ENCODE assay signal across 20 cellular contexts in the genomic region with DNA sequence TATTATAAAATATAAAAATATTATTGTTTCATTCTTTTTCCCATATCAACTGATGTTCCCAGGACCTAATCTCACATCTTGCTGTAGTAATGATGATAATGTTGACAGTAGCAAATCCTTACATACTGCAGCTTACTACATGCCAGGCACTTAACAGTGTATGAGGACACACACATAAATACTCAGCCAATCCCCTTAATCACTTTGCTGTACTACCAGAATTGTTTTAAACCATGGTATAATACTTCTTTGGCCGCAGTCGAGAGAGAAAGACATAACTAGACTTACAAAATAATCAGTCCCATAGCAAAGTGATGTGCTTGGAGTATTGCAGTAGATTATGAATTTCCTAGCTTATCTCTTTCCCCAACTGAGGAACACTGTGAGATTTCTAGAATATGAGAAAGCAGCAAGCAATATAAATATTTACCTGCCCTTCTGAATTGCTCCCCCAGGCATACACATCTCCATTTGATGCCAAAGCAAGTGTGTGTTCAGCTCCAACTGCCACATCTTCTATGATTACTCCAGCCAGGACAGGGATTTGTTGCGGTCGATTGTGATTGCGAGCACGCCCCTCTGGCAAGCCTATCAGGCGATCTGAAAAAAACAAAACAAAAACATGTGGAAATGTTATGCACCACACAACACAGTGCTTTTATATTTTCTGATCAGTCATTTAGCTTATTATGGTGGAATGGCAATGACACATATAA. TPM values are rescaled to one million over a fixed set of nuclear protein-coding genes. Genes with fewer than 3 reads are reported as not detected.
DNase-seq lines count a peak whose midpoint lies in the region; ATAC-seq, FAIRE-seq and TF ChIP-seq lines count a peak whose summit lies in the region.
"Had no signal": no experiment of that assay in that cellular context is flagged by ENCODE, and none has a peak within 500 bp of the region (broad histone marks: within the 10 kb centered on the region; RNA-seq: fewer than 3 reads in every experiment).

No MANE protein-coding gene starts in this region.

- CTCF ChIA-PET in activated CD8-positive, alpha-beta T cell treated with anti-CD3 and anti-CD28 coated beads for 36 hours (lab: Charles Lee): interaction anchor here (0.9 to 3.6 kb wide), 5 partner anchors 16 to 163 kb away, joined by 3 to 18 read pairs (median 3); no protein-coding TSS in a partner anchor
- CTCF ChIA-PET in endothelial cell of umbilical vein (lab: Charles Lee): interaction anchor here (2.8 kb wide), 1 partner anchor 20 kb away, joined by 12 read pairs; no protein-coding TSS in a partner anchor

- ATAC-seq in activated CD8-positive, alpha-beta T cell treated with anti-CD3 and anti-CD28 coated beads for 36 hours: no peak
- no peak for ATAC-seq in stimulated activated effector memory CD8-positive, alpha-beta T cell treated with anti-CD3 and anti-CD28 coated beads, Interleukin-12 subunit alpha, Interleukin-12 subunit beta, amount 100 ng/mL, for 72 hours
- no peak for ATAC-seq in GM21423 (IDR thresholded peaks at IDR 0.05; ENCODE audit: unreplicated experiment)

- no peak for TF ChIP-seq POLR2A in endothelial cell of umbilical vein (IDR thresholded peaks at IDR 0.05; ENCODE audit: low read depth, low read length)

- no peak for TF ChIP-seq CTCF in activated CD8-positive, alpha-beta T cell treated with anti-CD3 and anti-CD28 coated beads for 36 hours (IDR thresholded peaks at IDR 0.05)
- no peak for TF ChIP-seq CTCF in endothelial cell of umbilical vein (IDR thresholded peaks at IDR 0.05; ENCODE audit: extremely low read depth in 1 of 2, insufficient read depth in 1 of 2, low read depth in 1 of 2, low read length in 2 of 2)

- no peaks in the 10 kb centered on the region for H3K27me3 ChIP-seq in endothelial cell of umbilical vein (ENCODE audit: control insufficient read depth in 2 of 2, insufficient read depth in 2 of 2, low read length in 2 of 2)

- H3K9me1 ChIP-seq in endothelial cell of umbilical vein (replicated peaks; ENCODE audit: control insufficient read depth, extremely low read depth, insufficient read depth, low read length): no peaks in the 10 kb centered on the region

- no peaks in the 10 kb centered on the region for H3K79me2 ChIP-seq in endothelial cell of umbilical vein (ENCODE audit: control insufficient read depth, insufficient read depth, low read length)

- peak overlapping the region; percentile 57 for H3K27ac Mint-ChIP-seq in activated CD8-positive, alpha-beta T cell treated with anti-CD3 and anti-CD28 coated beads for 36 hours
- H3K27ac Mint-ChIP-seq in stimulated activated effector memory CD8-positive, alpha-beta T cell treated with anti-CD3 and anti-CD28 coated beads, Interleukin-12 subunit alpha, Interleukin-12 subunit beta, amount 100 ng/mL, for 72 hours: peak overlapping the region; percentile 74
- H3K27ac Mint-ChIP-seq: IgD-negative memory B cell had no signal

- peak; percentile 28 for FAIRE-seq in endothelial cell of umbilical vein (lab: Jason Lieb, UNC)

- POLR2A ChIA-PET in activated CD8-positive, alpha-beta T cell treated with anti-CD3 and anti-CD28 coated beads for 36 hours (lab: Charles Lee): interaction anchor here (0.7 to 0.9 kb wide), 2 partner anchors 9 to 13 kb away, joined by 3 read pairs; no protein-coding TSS in a partner anchor
- POLR2A ChIA-PET in endothelial cell of umbilical vein (lab: Charles Lee): no interaction called here

- dilution Hi-C loops in endothelial cell of umbilical vein (cut with MboI; ENCODE audit: extremely low pct_ligation_motif_present, low sequenced_read_pairs): no loop called here

- H3K4me3 Mint-ChIP-seq in activated CD8-positive, alpha-beta T cell treated with anti-CD3 and anti-CD28 coated beads for 36 hours: no peak overlapping the region
- no peak overlapping the region for H3K4me3 Mint-ChIP-seq in stimulated activated effector memory CD8-positive, alpha-beta T cell treated with anti-CD3 and anti-CD28 coated beads, Interleukin-12 subunit alpha, Interleukin-12 subunit beta, amount 100 ng/mL, for 72 hours
- H3K4me3 Mint-ChIP-seq: B cell; CD4-positive, alpha-beta memory T cell; H9 had no signal

- no TSS peak for BruUV-seq in endothelial cell of umbilical vein (replicated peaks; lab: Mats Ljungman, UMichigan)

- H3K4me2 ChIP-seq in endothelial cell of umbilical vein (ENCODE audit: insufficient read depth, low read length): no peak overlapping the region

- peaks cover 26 to 34% of the 10 kb centered on the region in 2 experiments for H3K36me3 ChIP-seq in endothelial cell of umbilical vein (ENCODE audit: control insufficient read depth in 2 of 2, extremely low read depth in 1 of 2, insufficient read depth in 2 of 2, low read length in 2 of 2)

- peaks cover 38% of the 10 kb centered on the region for H3K36me3 Mint-ChIP-seq in activated CD8-positive, alpha-beta T cell treated with anti-CD3 and anti-CD28 coated beads for 36 hours (ENCODE audit: low read depth)
- peaks cover 99% of the 10 kb centered on the region for H3K36me3 Mint-ChIP-seq in stimulated activated effector memory CD8-positive, alpha-beta T cell treated with anti-CD3 and anti-CD28 coated beads, Interleukin-12 subunit alpha, Interleukin-12 subunit beta, amount 100 ng/mL, for 72 hours

- no peak overlapping the region for H2AFZ ChIP-seq in endothelial cell of umbilical vein (ENCODE audit: low read depth, low read length)

- no peaks in the 10 kb centered on the region for H3K9me3 Mint-ChIP-seq in activated CD8-positive, alpha-beta T cell treated with anti-CD3 and anti-CD28 coated beads for 36 hours
- H3K9me3 Mint-ChIP-seq in stimulated activated effector memory CD8-positive, alpha-beta T cell treated with anti-CD3 and anti-CD28 coated beads, Interleukin-12 subunit alpha, Interleukin-12 subunit beta, amount 100 ng/mL, for 72 hours: no peaks in the 10 kb centered on the region
- H3K9me3 Mint-ChIP-seq: H9, IgD-negative memory B cell had no signal

- DNase-seq in Ammon's horn (ENCODE audit: low spot score): peak; percentile 50
- DNase-seq in activated CD8-positive, alpha-beta T cell treated with anti-CD3 and anti-CD28 coated beads for 36 hours: no peak
- DNase-seq in endothelial cell of umbilical vein (ENCODE audit: low read depth, low spot score): no peak
- DNase-seq in stimulated activated effector memory CD8-positive, alpha-beta T cell treated with anti-CD3 and anti-CD28 coated beads, Interleukin-12 subunit alpha, Interleukin-12 subunit beta, amount 100 ng/mL, for 72 hours (ENCODE audit: low spot score in 2 of 2): no peak
- DNase-seq in hepatic stellate cell (ENCODE audit: low spot score): no peak
- DNase-seq in SIG-M5 (lab: John Stamatoyannopoulos, UW): no peak
- DNase-seq: Calu3; CD4-positive, alpha-beta memory T cell; H9; Kasumi-1; MM.1S; NCI-H1092 treated with DMSO at 0.1 percent for 48 hours; NCI-H1694 treated with DMSO at 0.1 percent for 48 hours; NCI-H2107; NCI-H226; NCI-H526; SHP77 treated with DMSO at 0.1 percent for 48 hours had no signal

- intact Hi-C loops in activated CD8-positive, alpha-beta T cell treated with anti-CD3 and anti-CD28 coated beads for 36 hours (cut with micrococcal nuclease): no loop called here
- intact Hi-C loops in endothelial cell of umbilical vein (cut with micrococcal nuclease): no loop called here

- H3K9me3 ChIP-seq in endothelial cell of umbilical vein (replicated peaks; ENCODE audit: control insufficient read depth, insufficient read depth, low read length): no peaks in the 10 kb centered on the region

- H3K9ac ChIP-seq in endothelial cell of umbilical vein (replicated peaks; ENCODE audit: extremely low read depth, insufficient read depth, low read length): no peak overlapping the region

- no peaks in the 10 kb centered on the region for H3K27me3 Mint-ChIP-seq in activated CD8-positive, alpha-beta T cell treated with anti-CD3 and anti-CD28 coated beads for 36 hours
- H3K27me3 Mint-ChIP-seq: B cell; CD4-positive, alpha-beta memory T cell; IgD-negative memory B cell had no signal

- peaks cover 16% of the 10 kb centered on the region for H3K4me1 ChIP-seq in endothelial cell of umbilical vein (ENCODE audit: control insufficient read depth, extremely low read depth, insufficient read depth, low read length)

- no peak overlapping the region for H3K27ac ChIP-seq in endothelial cell of umbilical vein (ENCODE audit: insufficient read depth, low read depth, low read length)

- peaks cover 2% of the 10 kb centered on the region for H4K20me1 ChIP-seq in endothelial cell of umbilical vein (replicated peaks; ENCODE audit: control insufficient read depth, extremely low read depth, insufficient read depth, low read length)

- peaks cover 12% of the 10 kb centered on the region for H3K4me1 Mint-ChIP-seq in activated CD8-positive, alpha-beta T cell treated with anti-CD3 and anti-CD28 coated beads for 36 hours (ENCODE audit: low read depth)
- no peaks in the 10 kb centered on the region for H3K4me1 Mint-ChIP-seq in stimulated activated effector memory CD8-positive, alpha-beta T cell treated with anti-CD3 and anti-CD28 coated beads, Interleukin-12 subunit alpha, Interleukin-12 subunit beta, amount 100 ng/mL, for 72 hours
- H3K4me1 Mint-ChIP-seq: CD4-positive, alpha-beta memory T cell; H9 had no signal

- no peak overlapping the region for H3K4me3 ChIP-seq in endothelial cell of umbilical vein (replicated peaks in 1 of 3; ENCODE audit: insufficient read depth in 1 of 3, low read depth in 1 of 3, low read length in 3 of 3)

TF ChIP-seq in endothelial cell of umbilical vein, 7 proteins besides CTCF, POLR2A, EP300 and RAD21 (continues in another document):
- TF ChIP-seq, protein P1, sequence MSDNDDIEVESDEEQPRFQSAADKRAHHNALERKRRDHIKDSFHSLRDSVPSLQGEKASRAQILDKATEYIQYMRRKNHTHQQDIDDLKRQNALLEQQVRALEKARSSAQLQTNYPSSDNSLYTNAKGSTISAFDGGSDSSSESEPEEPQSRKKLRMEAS (IDR thresholded peaks at IDR 0.05; ENCODE audit: insufficient read depth, insufficient read length): no peak
- TF ChIP-seq GATA2 (IDR thresholded peaks at IDR 0.05; ENCODE audit: insufficient read depth, insufficient read length, low read depth, low read length) (no peak), FOS (IDR thresholded peaks at IDR 0.05; ENCODE audit: borderline replicate concordance, insufficient read depth, low read length) (no peak), EZH2 (IDR thresholded peaks at IDR 0.05; ENCODE audit: borderline replicate concordance, low read depth, low read length, severe bottlenecking) (no peak), POLR2AphosphoS5 (IDR thresholded peaks at IDR 0.05; ENCODE audit: insufficient read depth, low read depth, low read length) (no peak)

RNA-seq across cellular contexts. Expression of gene FBXL22, which starts 33.0 kb away (rescaled TPM):
- under 1 TPM; 0.34 to 0.63 TPM for total RNA-seq in activated CD8-positive, alpha-beta T cell treated with anti-CD3 and anti-CD28 coated beads for 36 hours
- total RNA-seq in endothelial cell of umbilical vein: not detected in 2 replicates
- polyA plus RNA-seq in endothelial cell of umbilical vein: 0.06 and 0.13 TPM in 2 replicates
- polyA plus RNA-seq in endothelial cell of umbilical vein (2011; cell fraction: cytosol; rRNA removed): 0.06 and 0.13 TPM in 2 replicates
- polyA plus RNA-seq in endothelial cell of umbilical vein (2011; cell fraction: nucleus; rRNA removed): 0.14 and 0.15 TPM in 2 replicates
- polyA plus RNA-seq in endothelial cell of umbilical vein (2012): 0.17 TPM in 1 of 2 replicates, not detected in the other
- polyA minus RNA-seq in endothelial cell of umbilical vein: 0.27 TPM in 1 of 2 replicates, not detected in the other
- 0.51 TPM for polyA minus RNA-seq in endothelial cell of umbilical vein (2011; cell fraction: cytosol; rRNA and poly(A)+ RNA removed)
- 0.67 and 0.72 TPM in 2 replicates for polyA minus RNA-seq in endothelial cell of umbilical vein (2011; cell fraction: nucleus; rRNA and poly(A)+ RNA removed)
